ENCODE assay signal across 16 cellular contexts in the genomic region with DNA sequence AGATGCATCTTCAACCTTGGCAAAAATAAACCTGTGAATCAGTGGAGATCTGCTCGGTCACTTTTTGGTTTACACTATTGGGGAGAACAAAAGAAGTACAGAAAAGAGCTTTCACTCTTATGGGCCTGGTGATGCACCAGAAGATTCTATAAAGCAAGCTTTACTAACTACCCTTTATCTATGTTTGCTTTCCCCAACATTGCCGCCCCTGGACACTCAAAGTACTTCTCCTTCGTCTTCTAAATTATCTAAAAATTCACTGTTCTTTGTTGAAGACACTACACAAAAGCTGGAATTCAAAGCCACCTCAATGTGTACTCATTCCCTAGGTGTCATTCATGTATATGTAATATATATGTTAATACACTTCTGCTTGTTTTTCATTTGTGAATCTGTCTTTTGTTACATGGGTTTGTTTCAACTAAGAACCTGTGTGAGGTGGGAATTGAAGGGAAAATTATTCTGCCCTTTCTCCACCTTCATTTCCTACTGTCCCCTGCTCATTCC.
"Had no signal": no experiment of that assay in that cellular context is flagged by ENCODE, and none has a peak within 500 bp of the region (broad histone marks: within the 10 kb centered on the region; RNA-seq: fewer than 3 reads in every experiment).

No MANE protein-coding gene starts in this region.

- H3K4me3 Mint-ChIP-seq: activated CD4-positive, alpha-beta T cell treated with anti-CD3 and anti-CD28 coated beads, Interleukin-2, amount 10 ng/mL, durations not matched to agents 24 days and 14 days; activated CD8-positive, alpha-beta T cell treated with anti-CD3 and anti-CD28 coated beads for 36 hours; activated naive CD8-positive, alpha-beta T cell treated with anti-CD3 and anti-CD28 coated beads for 36 hours; effector memory CD8-positive, alpha-beta T cell; immature natural killer cell; memory B cell; type B pancreatic cell had no signal

- H3K4me3 ChIP-seq: cardiac muscle cell, prostate gland, right atrium auricular region, stomach had no signal

- H3K27me3 Mint-ChIP-seq: activated CD4-positive, alpha-beta T cell treated with anti-CD3 and anti-CD28 coated beads, Interleukin-2, amount 10 ng/mL, durations not matched to agents 24 days and 14 days; activated CD8-positive, alpha-beta T cell treated with anti-CD3 and anti-CD28 coated beads for 36 hours; effector memory CD8-positive, alpha-beta T cell; memory B cell; type B pancreatic cell had no signal

- H3K9me3 Mint-ChIP-seq: activated CD4-positive, alpha-beta T cell treated with anti-CD3 and anti-CD28 coated beads, Interleukin-2, amount 10 ng/mL, durations not matched to agents 24 days and 14 days; activated CD8-positive, alpha-beta T cell treated with anti-CD3 and anti-CD28 coated beads for 36 hours; activated naive CD8-positive, alpha-beta T cell treated with anti-CD3 and anti-CD28 coated beads for 36 hours; effector memory CD8-positive, alpha-beta T cell; immature natural killer cell; memory B cell; type B pancreatic cell had no signal

- ATAC-seq: activated CD8-positive, alpha-beta T cell treated with anti-CD3 and anti-CD28 coated beads for 36 hours; effector memory CD8-positive, alpha-beta T cell; left ventricle myocardium superior had no signal

- H3K9me3 ChIP-seq: prostate gland, right atrium auricular region, stomach had no signal

- H3K4me1 ChIP-seq: prostate gland had no signal

- H3K36me3 ChIP-seq: cardiac muscle cell, prostate gland, right atrium auricular region, stomach had no signal

- H3K27me3 ChIP-seq: cardiac muscle cell had no signal

- H3K27ac ChIP-seq: cardiac muscle cell, prostate gland, right atrium auricular region, stomach had no signal

- H3K36me3 Mint-ChIP-seq: immature natural killer cell, memory B cell, type B pancreatic cell had no signal

- H3K27ac Mint-ChIP-seq: activated CD4-positive, alpha-beta T cell treated with anti-CD3 and anti-CD28 coated beads, Interleukin-2, amount 10 ng/mL, durations not matched to agents 24 days and 14 days; activated CD8-positive, alpha-beta T cell treated with anti-CD3 and anti-CD28 coated beads for 36 hours; activated naive CD8-positive, alpha-beta T cell treated with anti-CD3 and anti-CD28 coated beads for 36 hours; effector memory CD8-positive, alpha-beta T cell; immature natural killer cell; memory B cell; type B pancreatic cell had no signal

- DNase-seq: activated CD4-positive, alpha-beta T cell treated with anti-CD3 and anti-CD28 coated beads, Interleukin-2, amount 10 ng/mL, durations not matched to agents 24 days and 14 days; activated CD4-positive, CD25-positive, alpha-beta regulatory T cell; activated CD8-positive, alpha-beta T cell treated with anti-CD3 and anti-CD28 coated beads for 36 hours; activated effector memory CD4-positive, alpha-beta T cell treated with Interleukin-2 at 50 U/mL for 16 hours; activated naive CD8-positive, alpha-beta T cell treated with anti-CD3 and anti-CD28 coated beads for 36 hours; activated T-cell treated with anti-CD3 and anti-CD28 coated beads, Interleukin-2, amount 50 U/mL, for 1 hour; amniotic stem cell; effector memory CD8-positive, alpha-beta T cell; immature natural killer cell; left ventricle myocardium superior; stomach had no signal
